ENCODE assay signal across 8 cellular contexts in genomic region chr10:96334888-96335526, GRCh38. TPM values are rescaled to one million over a fixed set of nuclear protein-coding genes. Genes with fewer than 3 reads are reported as not detected.
DNase-seq lines count a peak whose midpoint lies in the region; ATAC-seq and TF ChIP-seq lines count a peak whose summit lies in the region.
"Had no signal": no experiment of that assay in that cellular context is flagged by ENCODE, and none has a peak within 500 bp of the region (broad histone marks: within the 10 kb centered on the region; RNA-seq: fewer than 3 reads in every experiment).

No MANE protein-coding gene starts in this region.

- H3K9ac ChIP-seq in adipocyte (ENCODE audit: low read length) = no peak overlapping the region

- no peaks in the 10 kb centered on the region for H3K9me3 Mint-ChIP-seq in activated T-helper 2 cell treated with anti-CD3 and anti-CD28 coated beads, Interferon-gamma antibody, Interleukin-2, Interleukin-4, amounts not matched to agents 10 μg/mL and 5 μg/mL and 100 μg/mL, durations not matched to agents 14 hours and 24 hours and 36 hours

- no peaks in the 10 kb centered on the region for H3K79me2 ChIP-seq in hepatocyte

- no peak overlapping the region for H2AFZ ChIP-seq in hepatocyte

- H3K27me3 Mint-ChIP-seq in activated T-helper 2 cell treated with anti-CD3 and anti-CD28 coated beads, Interferon-gamma antibody, Interleukin-2, Interleukin-4, amounts not matched to agents 10 μg/mL and 5 μg/mL and 100 μg/mL, durations not matched to agents 14 hours and 24 hours and 36 hours (ENCODE audit: low read depth) = peaks cover 38% of the 10 kb centered on the region

- H3K36me3 Mint-ChIP-seq in activated T-helper 2 cell treated with anti-CD3 and anti-CD28 coated beads, Interferon-gamma antibody, Interleukin-2, Interleukin-4, amounts not matched to agents 10 μg/mL and 5 μg/mL and 100 μg/mL, durations not matched to agents 14 hours and 24 hours and 36 hours (ENCODE audit: low read depth) = no peaks in the 10 kb centered on the region

- no peak overlapping the region for H3K4me2 ChIP-seq in hepatocyte

- DNase-seq in EL = peak; percentile 39
- peak; percentile 44 for DNase-seq in HuH-7.5 (ENCODE audit: low spot score)
- DNase-seq in adipocyte (ENCODE audit: low read depth) = peak; percentile 81
- peak; percentile 78 for DNase-seq in hepatocyte (ENCODE audit: low spot score)
- DNase-seq in thyroid gland = peak; percentile 37 to 41
- no peak for DNase-seq in activated T-helper 2 cell treated with anti-CD3 and anti-CD28 coated beads, Interferon-gamma antibody, Interleukin-2, Interleukin-4, amounts not matched to agents 10 μg/mL and 5 μg/mL and 100 μg/mL, durations not matched to agents 14 hours and 24 hours and 36 hours (ENCODE audit: low spot score)

- no peaks in the 10 kb centered on the region for H3K9me2 ChIP-seq in hepatocyte (replicated peaks; ENCODE audit: insufficient read depth)

- H3K27me3 ChIP-seq in adipocyte (replicated peaks; ENCODE audit: control insufficient read depth, insufficient read depth, low read length) = peaks cover 54% of the 10 kb centered on the region
- H3K27me3 ChIP-seq in hepatocyte = no peaks in the 10 kb centered on the region
- H3K27me3 ChIP-seq in thyroid gland = no peaks in the 10 kb centered on the region

- no peak overlapping the region for H3K4me3 Mint-ChIP-seq in activated T-helper 2 cell treated with anti-CD3 and anti-CD28 coated beads, Interferon-gamma antibody, Interleukin-2, Interleukin-4, amounts not matched to agents 10 μg/mL and 5 μg/mL and 100 μg/mL, durations not matched to agents 14 hours and 24 hours and 36 hours (ENCODE audit: low read depth)

- no peaks in the 10 kb centered on the region for H4K20me1 ChIP-seq in hepatocyte (ENCODE audit: insufficient read depth, poor library complexity, severe bottlenecking)

- no peak for TF ChIP-seq POLR2A in thyroid gland (IDR thresholded peaks at IDR 0.05)

- H3K36me3 ChIP-seq in adipocyte (ENCODE audit: control insufficient read depth, insufficient read depth, low read length, severe bottlenecking) (no peaks in the 10 kb centered on the region), hepatocyte (replicated peaks; ENCODE audit: insufficient read depth, low read depth) (no peaks in the 10 kb centered on the region), thyroid gland (no peaks in the 10 kb centered on the region)
- H3K36me3 ChIP-seq: neutrophil had no signal

- H3K27ac ChIP-seq in hepatocyte (no peak overlapping the region), thyroid gland (peak overlapping the region; percentile 48 to 66 (median 59))
- H3K27ac ChIP-seq: neutrophil had no signal

- H3K9me3 ChIP-seq in adipocyte (ENCODE audit: control insufficient read depth, low read length) (peaks cover 3% of the 10 kb centered on the region), hepatocyte (ENCODE audit: low read depth) (no peaks in the 10 kb centered on the region), thyroid gland (no peaks in the 10 kb centered on the region)
- H3K9me3 ChIP-seq: neutrophil had no signal

- H3K4me1 Mint-ChIP-seq in activated T-helper 2 cell treated with anti-CD3 and anti-CD28 coated beads, Interferon-gamma antibody, Interleukin-2, Interleukin-4, amounts not matched to agents 10 μg/mL and 5 μg/mL and 100 μg/mL, durations not matched to agents 14 hours and 24 hours and 36 hours (ENCODE audit: low read depth) = peaks cover 9% of the 10 kb centered on the region

- H3K4me3 ChIP-seq in adipocyte (ENCODE audit: low read length) (no peak overlapping the region), hepatocyte (no peak overlapping the region), thyroid gland (replicated peaks in 1 of 3) (no peak overlapping the region)

- no peak overlapping the region for H3K27ac Mint-ChIP-seq in activated T-helper 2 cell treated with anti-CD3 and anti-CD28 coated beads, Interferon-gamma antibody, Interleukin-2, Interleukin-4, amounts not matched to agents 10 μg/mL and 5 μg/mL and 100 μg/mL, durations not matched to agents 14 hours and 24 hours and 36 hours

- no peaks in the 10 kb centered on the region for H3K4me1 ChIP-seq in adipocyte (ENCODE audit: control insufficient read depth, insufficient read depth, low read length)
- H3K4me1 ChIP-seq in hepatocyte (ENCODE audit: insufficient read depth) = no peaks in the 10 kb centered on the region
- peaks cover 14 to 24% of the 10 kb centered on the region in 2 donors for H3K4me1 ChIP-seq in thyroid gland

- 47% methylated on average over 4 of the region's 4 CpGs for WGBS in hepatocyte (ENCODE audit: low lambda C conversion rate, missing lambda C conversion rate)
- WGBS in thyroid gland, 2 donors = 42 to 49% methylated on average over 4 of the region's 4 CpGs

- TF ChIP-seq CTCF in hepatocyte (IDR thresholded peaks at IDR 0.05; ENCODE audit: poor library complexity) (peak; percentile 73), thyroid gland (IDR thresholded peaks at IDR 0.05) (peak; percentile 23 to 77 (median 65))

- intact Hi-C loops in thyroid gland (cut with DNase I) = no loop called here
- intact Hi-C loops in activated T-helper 2 cell treated with anti-CD3 and anti-CD28 coated beads, Interferon-gamma antibody, Interleukin-2, Interleukin-4, amounts not matched to agents 10 μg/mL and 5 μg/mL and 100 μg/mL, durations not matched to agents 14 hours and 24 hours and 36 hours (cut with micrococcal nuclease) = no loop called here

- no peak for ATAC-seq in HG03571 (IDR thresholded peaks at IDR 0.05; ENCODE audit: unreplicated experiment)

RNA-seq across cellular contexts. Expression of gene OPALIN, which starts 23.8 kb away (rescaled TPM):
- total RNA-seq in hepatocyte (not detected in 2 replicates), thyroid gland (not detected)
- not detected in 2 replicates for polyA plus RNA-seq in hepatocyte
- total RNA-seq in activated T-helper 2 cell treated with anti-CD3 and anti-CD28 coated beads, Interferon-gamma antibody, Interleukin-2, Interleukin-4, amounts not matched to agents 10 μg/mL and 5 μg/mL and 100 μg/mL, durations not matched to agents 14 hours and 24 hours and 36 hours = not detected in 2 replicates

RNA-seq across cellular contexts. Expression of gene DNTT, which starts 30.8 kb away (rescaled TPM):
- not detected in 2 replicates for total RNA-seq in hepatocyte
- 0.10 TPM in 1 of 2 replicates, not detected in the other for polyA plus RNA-seq in hepatocyte
- total RNA-seq in thyroid gland = under 1 TPM in 1 of 4 donors, not detected in 3; 0.88 TPM
- not detected in 2 replicates for total RNA-seq in activated T-helper 2 cell treated with anti-CD3 and anti-CD28 coated beads, Interferon-gamma antibody, Interleukin-2, Interleukin-4, amounts not matched to agents 10 μg/mL and 5 μg/mL and 100 μg/mL, durations not matched to agents 14 hours and 24 hours and 36 hours
